ENCODE assay signal across 15 cellular contexts in genomic region chr18:23093772-23094171, GRCh38. TPM values are rescaled to one million over a fixed set of nuclear protein-coding genes. Genes with fewer than 3 reads are reported as not detected.
DNase-seq lines count a peak whose midpoint lies in the region; ATAC-seq and TF ChIP-seq lines count a peak whose summit lies in the region.
"Had no signal": no experiment of that assay in that cellular context is flagged by ENCODE, and none has a peak within 500 bp of the region (broad histone marks: within the 10 kb centered on the region; RNA-seq: fewer than 3 reads in every experiment).

No MANE protein-coding gene starts in this region.

- H4K20me1 ChIP-seq in neural progenitor cell (ENCODE audit: low read depth), result peaks cover 10% of the 10 kb centered on the region
- H4K20me1 ChIP-seq: BLaER1 treated with 17β-estradiol and CSF1 and Interleukin-3, amounts not matched to agents 10 nM and 100 nM had no signal

- ATAC-seq in left ventricle myocardium superior, result no peak
- ATAC-seq in gastrocnemius medialis, result no peak
- ATAC-seq in HG03039 (IDR thresholded peaks at IDR 0.05; ENCODE audit: unreplicated experiment), result no peak
- ATAC-seq: K562 had no signal

- no peak overlapping the region for H3K9ac ChIP-seq in neural progenitor cell
- H3K9ac ChIP-seq: BLaER1 treated with 17β-estradiol and CSF1 and Interleukin-3, amounts not matched to agents 10 nM and 100 nM had no signal

- intact Hi-C loops in cardiac septum (cut with DNase I), result no loop called here
- intact Hi-C loops in left ventricle myocardium superior (cut with micrococcal nuclease), result no loop called here
- intact Hi-C loops in dendritic cell treated with granulocyte-macrophage colony-stimulating factor and Interleukin-4, amounts not matched to agents 40 ng/mL and 50 ng/mL, for 4 days (cut with micrococcal nuclease), result loop anchor here (5.0 kb wide), 1 partner anchor 36 kb away; no protein-coding TSS in a partner anchor
- intact Hi-C loops in gastrocnemius medialis (cut with DNase I; ENCODE audit: low total_unique reads), result no loop called here

- TF ChIP-seq CTCF in neural progenitor cell (IDR thresholded peaks at IDR 0.05) (no peak), gastrocnemius medialis (IDR thresholded peaks at IDR 0.05 in 4 of 5, conservative IDR thresholded peaks at IDR 0.05 in 1 of 5) (no peak)

- H3K27ac Mint-ChIP-seq in dendritic cell treated with granulocyte-macrophage colony-stimulating factor and Interleukin-4, amounts not matched to agents 40 ng/mL and 50 ng/mL, for 4 days, result peak overlapping the region; percentile 47
- peak overlapping the region; percentile 8 for H3K27ac Mint-ChIP-seq in neural progenitor cell

- H3K9me3 ChIP-seq in neural progenitor cell (ENCODE audit: low read depth) (no peaks in the 10 kb centered on the region), gastrocnemius medialis (no peaks in the 10 kb centered on the region)

- H3K79me2 ChIP-seq in neural progenitor cell (ENCODE audit: low read depth), result no peaks in the 10 kb centered on the region

- no peak overlapping the region for H3K4me3 Mint-ChIP-seq in dendritic cell treated with granulocyte-macrophage colony-stimulating factor and Interleukin-4, amounts not matched to agents 40 ng/mL and 50 ng/mL, for 4 days
- H3K4me3 Mint-ChIP-seq in neural progenitor cell, result peak overlapping the region; percentile 36
- H3K4me3 Mint-ChIP-seq: CD4-positive, CD25-positive, alpha-beta regulatory T cell had no signal

- no peaks in the 10 kb centered on the region for H3K36me3 Mint-ChIP-seq in dendritic cell treated with granulocyte-macrophage colony-stimulating factor and Interleukin-4, amounts not matched to agents 40 ng/mL and 50 ng/mL, for 4 days (ENCODE audit: low read depth)
- no peaks in the 10 kb centered on the region for H3K36me3 Mint-ChIP-seq in neural progenitor cell
- H3K36me3 Mint-ChIP-seq: CD4-positive, CD25-positive, alpha-beta regulatory T cell had no signal

- H3K4me1 Mint-ChIP-seq in dendritic cell treated with granulocyte-macrophage colony-stimulating factor and Interleukin-4, amounts not matched to agents 40 ng/mL and 50 ng/mL, for 4 days (ENCODE audit: low read depth), result peaks cover 30% of the 10 kb centered on the region
- H3K4me1 Mint-ChIP-seq in neural progenitor cell, result peaks cover 24% of the 10 kb centered on the region

- peaks cover 16% of the 10 kb centered on the region for H3F3A ChIP-seq in neural progenitor cell (ENCODE audit: low read depth)

- H3K9me3 Mint-ChIP-seq in dendritic cell treated with granulocyte-macrophage colony-stimulating factor and Interleukin-4, amounts not matched to agents 40 ng/mL and 50 ng/mL, for 4 days, result no peaks in the 10 kb centered on the region
- peaks cover 10% of the 10 kb centered on the region for H3K9me3 Mint-ChIP-seq in neural progenitor cell
- H3K9me3 Mint-ChIP-seq: CD4-positive, CD25-positive, alpha-beta regulatory T cell had no signal

- peak overlapping the region; percentile 33 for H3K4me2 ChIP-seq in neural progenitor cell
- H3K4me2 ChIP-seq: BLaER1 treated with 17β-estradiol and CSF1 and Interleukin-3, amounts not matched to agents 10 nM and 100 nM had no signal

- in situ Hi-C loops in gastrocnemius medialis (cut with MboI; ENCODE audit: low sequenced_read_pairs in 4 of 4), result no loop called here

- H3K27ac ChIP-seq in neural progenitor cell (no peak overlapping the region), gastrocnemius medialis (no peak overlapping the region)
- H3K27ac ChIP-seq: BLaER1 treated with 17β-estradiol and CSF1 and Interleukin-3, amounts not matched to agents 10 nM and 100 nM had no signal

- H3K4me1 ChIP-seq in neural progenitor cell (peaks cover 11% of the 10 kb centered on the region), gastrocnemius medialis (no peaks in the 10 kb centered on the region)

- TF ChIP-seq POLR2A in gastrocnemius medialis (IDR thresholded peaks at IDR 0.05), result no peak

- H2AFZ ChIP-seq in neural progenitor cell (replicated peaks), result no peak overlapping the region

- H3K27me3 Mint-ChIP-seq in dendritic cell treated with granulocyte-macrophage colony-stimulating factor and Interleukin-4, amounts not matched to agents 40 ng/mL and 50 ng/mL, for 4 days, result peaks cover 20% of the 10 kb centered on the region
- H3K27me3 Mint-ChIP-seq in neural progenitor cell (ENCODE audit: insufficient read depth, low read depth), result peaks cover 38% of the 10 kb centered on the region

- H3K4me3 ChIP-seq in neural progenitor cell (no peak overlapping the region), gastrocnemius medialis (no peak overlapping the region)
- H3K4me3 ChIP-seq: BLaER1 treated with 17β-estradiol and CSF1 and Interleukin-3, amounts not matched to agents 10 nM and 100 nM; K562 had no signal

- H3K36me3 ChIP-seq in neural progenitor cell (no peaks in the 10 kb centered on the region), gastrocnemius medialis (no peaks in the 10 kb centered on the region)
- H3K36me3 ChIP-seq: BLaER1 treated with 17β-estradiol and CSF1 and Interleukin-3, amounts not matched to agents 10 nM and 100 nM had no signal

- peaks cover 48% of the 10 kb centered on the region for H3K27me3 ChIP-seq in neural progenitor cell
- H3K27me3 ChIP-seq in gastrocnemius medialis, result no peaks in the 10 kb centered on the region
- H3K27me3 ChIP-seq: BLaER1 treated with 17β-estradiol and CSF1 and Interleukin-3, amounts not matched to agents 10 nM and 100 nM had no signal

- DNase-seq in cardiac septum (ENCODE audit: low spot score) (peak; percentile 9), left ventricle myocardium superior (no peak), neural progenitor cell (ENCODE audit: low spot score) (no peak), HT-29 (ENCODE audit: low spot score) (no peak), gastrocnemius medialis (no peak)
- DNase-seq: 8988T; ACHN; Calu3; CD4-positive, CD25-positive, alpha-beta regulatory T cell; DMS79; GOT3 had no signal

RNA-seq across cellular contexts. Expression of gene CABLES1, which starts 41.5 kb away (rescaled TPM):
- 1.5 TPM for total RNA-seq in cardiac septum
- total RNA-seq in left ventricle myocardium superior, result 3.2 TPM
- total RNA-seq in neural progenitor cell (ENCODE audit: low replicate concordance), result 2.8 and 3.7 TPM in 2 replicates
- total RNA-seq in HT-29 (2014; rRNA removed; shearing (Covaris generic)), result 37.0 and 45.9 TPM in 2 replicates
- total RNA-seq in gastrocnemius medialis, result 1 to 10 TPM in 3 of 4 donors, under 1 TPM in 1; 0.58 to 1.6 (median 1.3) TPM
